Comparison of ENCODE assay signal across 8 cellular contexts in genomic region chr3:98725352-98725751, GRCh38. TPM values are rescaled to one million over a fixed set of nuclear protein-coding genes. Genes with fewer than 3 reads are reported as not detected.
"Had no signal": no experiment of that assay in that cellular context is flagged by ENCODE, and none has a peak within 500 bp of the region (broad histone marks: within the 10 kb centered on the region; RNA-seq: fewer than 3 reads in every experiment).

No MANE protein-coding gene starts in this region.

- H2AFZ ChIP-seq: GM23248, GM23338 had no signal

- H3K27ac Mint-ChIP-seq: GM23338, H9, HFFc6 had no signal

- H3K9ac ChIP-seq: GM23248 had no signal

- H3K9me3 Mint-ChIP-seq: GM23338, H9, HFFc6 had no signal

- H3K4me3 ChIP-seq: GM23248, GM23338, HAP-1 had no signal

- H3K4me3 Mint-ChIP-seq: GM23338, H9, HFFc6 had no signal

- DNase-seq: GM23248, GOT3, H7, H9 had no signal

- H3K27ac ChIP-seq: GM23248 had no signal

- ATAC-seq: GM23338, HCT116 had no signal

- H3K36me3 ChIP-seq: HAP-1 had no signal

- H3K4me2 ChIP-seq: GM23338 had no signal

- H3K9me3 ChIP-seq: HAP-1 had no signal

RNA-seq across cellular contexts. Expression of gene ST3GAL6, which starts 37.8 kb away (rescaled TPM):
- total RNA-seq: GM23248, HFFc6 had no signal
